In genomic region chr1:50979964-50980363, GRCh38 we compare ENCODE assay signal across 1 cellular context.
TF ChIP-seq lines count a peak whose summit lies in the region.

No MANE protein-coding gene starts in this region.

TF ChIP-seq in GM23338, 12 proteins besides CTCF, POLR2A, EP300 and RAD21 (continued from another document):
- TF ChIP-seq REST (IDR thresholded peaks at IDR 0.05; ENCODE audit: unreplicated experiment), result no peak
- TF ChIP-seq ZNF462 (CRISPR knock-in tag; IDR thresholded peaks at IDR 0.05), result no peak
- no peak for TF ChIP-seq NANOG (IDR thresholded peaks at IDR 0.05; ENCODE audit: borderline replicate concordance)
- TF ChIP-seq POLR2AphosphoS5 (IDR thresholded peaks at IDR 0.05; ENCODE audit: low read depth), result no peak
- TF ChIP-seq JUNB (IDR thresholded peaks at IDR 0.05; ENCODE audit: unreplicated experiment), result no peak
